29 cellular contexts compared by ENCODE assay signal in the genomic region with DNA sequence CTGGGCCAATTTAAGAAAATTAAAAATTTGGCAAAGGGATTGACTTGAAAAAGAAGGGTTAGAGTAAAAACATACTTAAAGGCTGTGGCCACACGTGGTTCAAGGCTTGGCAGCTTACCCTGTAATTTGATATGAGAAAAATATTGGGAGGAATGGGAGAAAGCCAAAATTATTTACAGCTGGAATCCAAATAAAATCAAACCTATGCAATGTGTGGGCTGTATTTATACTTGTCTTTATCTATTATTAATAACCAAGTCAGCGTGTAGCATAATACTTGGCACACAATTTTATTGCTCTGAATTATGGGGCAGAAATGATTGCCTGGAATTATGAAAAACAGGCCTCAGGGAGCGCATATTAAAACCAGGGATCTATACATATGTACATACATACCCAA. TPM values are rescaled to one million over a fixed set of nuclear protein-coding genes. Genes with fewer than 3 reads are reported as not detected.
DNase-seq lines count a peak whose midpoint lies in the region; ATAC-seq and TF ChIP-seq lines count a peak whose summit lies in the region.
"Had no signal": no experiment of that assay in that cellular context is flagged by ENCODE, and none has a peak within 500 bp of the region (broad histone marks: within the 10 kb centered on the region; RNA-seq: fewer than 3 reads in every experiment).

No MANE protein-coding gene starts in this region.

- TF ChIP-seq CTCF in astrocyte of the spinal cord (IDR thresholded peaks at IDR 0.05; ENCODE audit: low read depth, low read length) = no peak

- H3K4me3 ChIP-seq in astrocyte of the spinal cord (ENCODE audit: low read depth, low read length) = no peak overlapping the region
- H3K4me3 ChIP-seq: body of pancreas, lower lobe of right lung, mucosa of descending colon, right lobe of liver, stomach, tibial artery had no signal

- intact Hi-C loops in left ventricle myocardium superior (cut with micrococcal nuclease) = no loop called here

- in situ Hi-C loops in astrocyte of the spinal cord (cut with HindIII; ENCODE audit: low sequenced_read_pairs) = no loop called here

- DNase-seq in DMS 273 (lab: John Stamatoyannopoulos, UW; ENCODE audit: unreplicated experiment) (peak; percentile 38), DMS 273 treated with DMSO at 0.1 percent for 48 hours (lab: John Stamatoyannopoulos, UW) (no peak), NCI-H1694 treated with DMSO at 0.1 percent for 48 hours (lab: John Stamatoyannopoulos, UW) (peak; percentile 50), astrocyte of the spinal cord (ENCODE audit: low read depth, low spot score) (peak; percentile 20), left kidney (ENCODE audit: low read depth, low spot score) (peak; percentile 29), T1000 (lab: John Stamatoyannopoulos, UW) (no peak), left ventricle myocardium superior (no peak)
- DNase-seq: activated CD4-positive, CD25-positive, alpha-beta regulatory T cell treated with anti-CD3 and anti-CD28 coated beads, Interleukin-2, amount 50 U/mL, for 72 hours; activated CD8-positive, alpha-beta T cell treated with anti-CD3 and anti-CD28 coated beads for 36 hours; activated naive CD8-positive, alpha-beta T cell treated with anti-CD3 and anti-CD28 coated beads, Interleukin-2, amount 10 ng/mL, durations not matched to agents 7 days and 5 days; body of pancreas; CD4-positive, alpha-beta T cell; effector memory CD4-positive, alpha-beta T cell; kidney; lower lobe of right lung; MM.1S; mucosa of descending colon; NCI-H187; NCI-H345; posterior cingulate gyrus; right lobe of liver; SIG-M5; stimulated activated CD4-positive, alpha-beta T cell treated with anti-CD3 and anti-CD28 coated beads, Interleukin-15, amount 100 ng/mL, for 24 hours; stomach; T-cell; tibial artery had no signal

- ATAC-seq in left ventricle myocardium superior (no peak), GM21390 (IDR thresholded peaks at IDR 0.05; ENCODE audit: unreplicated experiment) (no peak)
- ATAC-seq: activated CD8-positive, alpha-beta T cell treated with anti-CD3 and anti-CD28 coated beads for 36 hours; body of pancreas; esophagus mucosa; lower lobe of right lung; mucosa of descending colon; right lobe of liver; T-cell had no signal

RNA-seq across cellular contexts. Expression of a gene that starts 35.6 kb away (rescaled TPM):
- 1.2 TPM for total RNA-seq in left ventricle myocardium superior
- total RNA-seq: neural crest cell had no signal

Comparison
In these comparisons a context has a peak if more than half of its experiments do, and no peak if none do; other contexts are left out.
1. DNase-seq: peak in DMS 273 (single experiment), NCI-H1694 treated with DMSO at 0.1 percent for 48 hours (single experiment), astrocyte of the spinal cord (single experiment) and left kidney (single experiment); none in DMS 273 treated with DMSO at 0.1 percent for 48 hours (single experiment), T1000 (single experiment) and left ventricle myocardium superior (single experiment).